Comparison of ENCODE assay signal across 17 cellular contexts in genomic region chr11:11313902-11314692, GRCh38. TPM values are rescaled to one million over a fixed set of nuclear protein-coding genes. Genes with fewer than 3 reads are reported as not detected.
A peak's percentile ranks its signal among the peaks of the same experiment; 100 is the strongest.
DNase-seq lines count a peak whose midpoint lies in the region; TF ChIP-seq lines count a peak whose summit lies in the region.
"Had no signal": no experiment of that assay in that cellular context is flagged by ENCODE, and none has a peak within 500 bp of the region (broad histone marks: within the 10 kb centered on the region; RNA-seq: fewer than 3 reads in every experiment).

No MANE protein-coding gene starts in this region.

- H3K36me3 ChIP-seq in skeletal muscle tissue (ENCODE audit: control insufficient read depth in 3 of 3, insufficient read depth in 3 of 3, low read length in 3 of 3) = no peaks in the 10 kb centered on the region
- H3K36me3 ChIP-seq: neural progenitor cell had no signal

- H3K27ac ChIP-seq in HL-60 (replicated peaks) (peak overlapping the region; percentile 30; the same call in 1 of the 2 replicates), skeletal muscle tissue (ENCODE audit: low read depth, low read length) (peak overlapping the region; percentile 68)
- H3K27ac ChIP-seq: hepatocyte, neural progenitor cell, tibial nerve had no signal

- no peaks in the 10 kb centered on the region for H3K27me3 ChIP-seq in HL-60 (ENCODE audit: insufficient read depth, poor library complexity, severe bottlenecking)
- H3K27me3 ChIP-seq in skeletal muscle tissue (ENCODE audit: control insufficient read depth in 3 of 3, insufficient read depth in 3 of 3, low read length in 3 of 3) = no peaks in the 10 kb centered on the region
- H3K27me3 ChIP-seq: hepatocyte, neural progenitor cell, tibial nerve had no signal

- DNase-seq in HL-60 (ENCODE audit: low read depth in 1 of 2, low spot score in 1 of 2) = no peak
- peak; percentile 46 for DNase-seq in cerebellum (ENCODE audit: low spot score)
- DNase-seq in kidney tubule cell (ENCODE audit: low spot score) = peak; percentile 11
- DNase-seq in NCI-H1092 treated with DMSO at 0.1 percent for 48 hours (lab: John Stamatoyannopoulos, UW) = no peak
- no peak for DNase-seq in T-helper 9 cell
- DNase-seq in NCI-H2171 (lab: John Stamatoyannopoulos, UW) = no peak
- no peak for DNase-seq in HuH-7.5 (ENCODE audit: low spot score)
- DNase-seq: activated CD8-positive, alpha-beta T cell treated with anti-CD3 and anti-CD28 coated beads for 36 hours; activated naive CD4-positive, alpha-beta T cell treated with Interleukin-2 at 50 U/mL for 16 hours; activated T-cell treated with anti-CD3 and anti-CD28 coated beads, Interleukin-2, amount 50 U/mL, for 1 hour; AML-193; retina; T-helper 2 cell had no signal

- peaks cover 6 to 20% (median 19%) of the 10 kb centered on the region in 3 donors for H3K4me1 ChIP-seq in skeletal muscle tissue (ENCODE audit: control insufficient read depth in 3 of 3, insufficient read depth in 3 of 3, low read length in 3 of 3)
- H3K4me1 ChIP-seq: neural progenitor cell had no signal

- H3K4me3 ChIP-seq in HL-60 (replicated peaks; ENCODE audit: insufficient read depth, low read length) (no peak overlapping the region), skeletal muscle tissue (ENCODE audit: low read length in 3 of 3) (no peak overlapping the region)
- H3K4me3 ChIP-seq: hepatocyte, neural progenitor cell, tibial nerve had no signal

- H3K9ac ChIP-seq in skeletal muscle tissue (ENCODE audit: low read depth in 1 of 3, low read length in 3 of 3) = peak overlapping the region in 1 of 3 donors; percentile 55
- H3K9ac ChIP-seq: neural progenitor cell had no signal

- no peak for TF ChIP-seq CTCF in HL-60 (IDR thresholded peaks at IDR 0.05; ENCODE audit: insufficient read depth, low read length)

- H3K9me3 ChIP-seq in skeletal muscle tissue (ENCODE audit: control insufficient read depth in 3 of 3, low read length in 3 of 3) = no peaks in the 10 kb centered on the region
- H3K9me3 ChIP-seq: tibial nerve had no signal

RNA-seq across cellular contexts. Expression of gene CSNK2A3, which starts 39.0 kb away (rescaled TPM):
- total RNA-seq in cerebellum (6.2 TPM), skeletal muscle tissue (0.52 TPM)

Comparison
In these comparisons a context has a peak if more than half of its experiments do, and no peak if none do; other contexts are left out.
1. DNase-seq: peak in cerebellum (single experiment) and kidney tubule cell (single experiment); none in HL-60 (0 of 2), NCI-H1092 treated with DMSO at 0.1 percent for 48 hours (single experiment), T-helper 9 cell (single experiment), NCI-H2171 (single experiment) and HuH-7.5 (single experiment).